ENCODE assay signal across 12 cellular contexts in the genomic region with DNA sequence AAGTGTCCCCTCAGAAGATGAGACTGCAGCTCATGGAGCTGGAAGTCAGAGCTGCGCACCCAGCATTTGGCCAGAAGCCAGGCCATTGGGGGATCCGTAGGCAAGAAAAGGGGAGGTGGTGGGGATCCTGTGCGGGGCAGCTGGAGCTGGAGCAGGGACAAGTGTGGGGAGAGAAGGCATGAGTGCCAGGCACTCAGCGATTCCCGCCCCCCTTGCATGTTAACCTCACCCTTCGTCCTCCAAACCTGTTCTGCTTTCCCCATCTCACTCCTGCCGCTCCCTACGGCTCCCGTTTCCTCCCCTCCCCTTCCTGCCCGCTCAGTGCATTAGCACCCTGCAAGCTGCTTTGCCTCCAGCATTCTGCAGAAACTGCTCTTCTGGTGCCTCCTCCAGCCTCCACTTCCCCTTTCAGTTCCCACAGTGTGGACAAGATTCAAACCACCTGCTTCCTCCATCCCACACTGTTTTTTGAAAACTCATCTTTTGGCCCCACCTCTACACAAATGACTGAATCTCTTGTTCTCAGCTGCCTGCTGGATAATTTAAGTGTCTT. TPM values are rescaled to one million over a fixed set of nuclear protein-coding genes. Genes with fewer than 3 reads are reported as not detected.
A peak's percentile ranks its signal among the peaks of the same experiment; 100 is the strongest.
DNase-seq lines count a peak whose midpoint lies in the region; ATAC-seq, FAIRE-seq and TF ChIP-seq lines count a peak whose summit lies in the region.
"Had no signal": no experiment of that assay in that cellular context is flagged by ENCODE, and none has a peak within 500 bp of the region (broad histone marks: within the 10 kb centered on the region; RNA-seq: fewer than 3 reads in every experiment).

No MANE protein-coding gene starts in this region.

- no peak for FAIRE-seq in HepG2 (lab: Jason Lieb, UNC)

- H4K20me1 ChIP-seq in HepG2 (ENCODE audit: insufficient read depth, low read length): no peaks in the 10 kb centered on the region

- no TSS peak for BruUV-seq in HepG2 (replicated peaks; lab: Mats Ljungman, UMichigan)

- no peak overlapping the region for H3K4me2 ChIP-seq in HepG2 (ENCODE audit: low read depth, low read length)

- TF ChIP-seq EP300 in HepG2 (IDR thresholded peaks at IDR 0.05; ENCODE audit: low read depth in 2 of 2, low read length in 2 of 2) (no peak), HepG2 (CRISPR knock-in tag; IDR thresholded peaks at IDR 0.05; ENCODE audit: borderline replicate concordance) (no peak)

- TF ChIP-seq RAD21 in HepG2 (CRISPR knock-in tag; IDR thresholded peaks at IDR 0.05): no peak

- no peak for DNase-seq in right lobe of liver
- DNase-seq in HepG2 (ENCODE audit: low spot score): no peak
- DNase-seq in UCSD-AML1 (lab: John Stamatoyannopoulos, UW; ENCODE audit: unreplicated experiment): peak; percentile 60
- DNase-seq in aorta: no peak
- DNase-seq in epidermal melanocyte (ENCODE audit: insufficient read length, low spot score): no peak
- no peak for DNase-seq in middle frontal gyrus (ENCODE audit: extremely low spot score, low spot score)
- no peak for DNase-seq in GOT3 (lab: John Stamatoyannopoulos, UW)
- DNase-seq: effector CD8-positive, alpha-beta T cell; NCI-H1930 had no signal

- POLR2A ChIA-PET in HepG2 (lab: Yijun Ruan, JAX): no interaction called here

- no peak for TF ChIP-seq CTCF in right lobe of liver (IDR thresholded peaks at IDR 0.05)
- TF ChIP-seq CTCF in HepG2 (CRISPR knock-in tag; IDR thresholded peaks at IDR 0.05): no peak

- H3K36me3 ChIP-seq in right lobe of liver (no peaks in the 10 kb centered on the region), HepG2 (replicated peaks in 1 of 2; ENCODE audit: control insufficient read depth in 1 of 2, insufficient read depth in 2 of 2, low read length in 2 of 2) (no peaks in the 10 kb centered on the region), aorta (ENCODE audit: control insufficient read depth in 1 of 2, insufficient read depth in 2 of 2, low read length in 1 of 2) (no peaks in the 10 kb centered on the region)
- H3K36me3 ChIP-seq: vagina had no signal

- in situ Hi-C loops in HepG2 (cut with HindIII; ENCODE audit: extremely low pct_ligation_motif_present, low pct_unique_long_range_greater_than_20kb): no loop called here

- no peaks in the 10 kb centered on the region for H3K27me3 ChIP-seq in right lobe of liver
- H3K27me3 ChIP-seq in HepG2 (ENCODE audit: control insufficient read depth in 1 of 2, insufficient read depth in 2 of 2, low read length in 2 of 2): peaks cover 10 to 35% of the 10 kb centered on the region in 2 experiments; a peak in 4 of 5 replicates
- H3K27me3 ChIP-seq in aorta (ENCODE audit: control insufficient read depth in 1 of 2, insufficient read depth in 2 of 2, low read length in 1 of 2): no peaks in the 10 kb centered on the region
- H3K27me3 ChIP-seq: vagina had no signal

- H3K4me3 ChIP-seq in right lobe of liver (no peak overlapping the region), HepG2 (replicated peaks in 1 of 3; ENCODE audit: insufficient read depth in 1 of 3, low read depth in 2 of 3, low read length in 3 of 3) (no peak overlapping the region), aorta (ENCODE audit: low read length in 2 of 2) (no peak overlapping the region)
- H3K4me3 ChIP-seq: vagina had no signal

- intact Hi-C loops in right lobe of liver (cut with DNase I): no loop called here
- intact Hi-C loops in HepG2 (cut with micrococcal nuclease; ENCODE audit: unreplicated experiment): no loop called here
- intact Hi-C loops in aorta (cut with DNase I): no loop called here

- H3K9me3 ChIP-seq in right lobe of liver: no peaks in the 10 kb centered on the region
- no peaks in the 10 kb centered on the region for H3K9me3 ChIP-seq in HepG2 (ENCODE audit: low read length)
- no peaks in the 10 kb centered on the region for H3K9me3 ChIP-seq in aorta (ENCODE audit: control insufficient read depth, low read length)
- H3K9me3 ChIP-seq: vagina had no signal

- ATAC-seq in right lobe of liver: peak in 3 of 4 donors; percentile 22 to 67 (median 37)
- no peak for ATAC-seq in HepG2
- ATAC-seq in HG03139 (IDR thresholded peaks at IDR 0.05; ENCODE audit: unreplicated experiment): peak; percentile 51
- peak; percentile 29 for ATAC-seq in aorta (ENCODE audit: low FRiP score)

- H3K9ac ChIP-seq in HepG2 (ENCODE audit: insufficient read depth, low read depth, low read length): no peak overlapping the region

- H2AFZ ChIP-seq in HepG2 (ENCODE audit: low read length): no peak overlapping the region

- no peaks in the 10 kb centered on the region for H3K4me1 ChIP-seq in right lobe of liver
- no peaks in the 10 kb centered on the region for H3K4me1 ChIP-seq in HepG2 (ENCODE audit: insufficient read depth, low read length)
- H3K4me1 ChIP-seq in aorta (ENCODE audit: control insufficient read depth in 1 of 2, insufficient read depth in 2 of 2, low read length in 2 of 2): no peaks in the 10 kb centered on the region

- CTCF ChIA-PET in HepG2 (lab: Yijun Ruan, JAX; ENCODE audit: low intra/inter-chr PET ratio, low total read pairs): interaction anchor here (0.5 kb wide), 1 partner anchor 10 kb away, joined by 3 read pairs; no protein-coding TSS in a partner anchor

- H3K27ac ChIP-seq in right lobe of liver (no peak overlapping the region), HepG2 (ENCODE audit: extremely low read length, insufficient read depth, low read length) (no peak overlapping the region), aorta (ENCODE audit: low read depth in 1 of 2, low read length in 2 of 2) (no peak overlapping the region)
- H3K27ac ChIP-seq: vagina had no signal

- TF ChIP-seq POLR2A in right lobe of liver (IDR thresholded peaks at IDR 0.05) (no peak), HepG2 (IDR thresholded peaks at IDR 0.05; ENCODE audit: insufficient read depth in 1 of 2, low read depth in 2 of 2, low read length in 2 of 2) (no peak)

- WGBS in right lobe of liver (ENCODE audit: insufficient coverage, low coverage, low lambda C conversion rate, missing lambda C conversion rate): 5% methylated on average over 5 of the region's 10 CpGs
- 33% methylated on average over 9 of the region's 10 CpGs for WGBS in HepG2 (ENCODE audit: low lambda C conversion rate)
- 7 to 19% methylated on average over 10 of the region's 10 CpGs for WGBS in aorta, 2 donors

- H3K79me2 ChIP-seq in HepG2 (ENCODE audit: insufficient read depth, low read length): no peaks in the 10 kb centered on the region

RNA-seq across cellular contexts. Expression of a gene that starts 5.6 kb away (rescaled TPM):
- total RNA-seq in right lobe of liver (under 1 TPM in 4 of 6 experiments, not detected in 2; 0.09 to 0.53 (median 0.28) TPM), HepG2 (2016; rRNA removed; fragmentation: Illumina TruSeq; extraction: Trizol) (0.04 TPM in 1 of 2 replicates, not detected in the other), aorta (not detected)
- not detected in 2 replicates for total RNA-seq in HepG2 (2016; cell fraction: cytosol; rRNA removed; fragmentation: Illumina TruSeq; extraction: Trizol; ENCODE audit: low read depth)
- total RNA-seq in HepG2 (2016; cell fraction: insoluble cytoplasmic fraction; rRNA removed; fragmentation: Illumina TruSeq; extraction: Trizol): 0.09 TPM in 1 of 2 replicates, not detected in the other
- total RNA-seq in HepG2 (2016; cell fraction: membrane; rRNA removed; fragmentation: Illumina TruSeq; extraction: Trizol): not detected in 2 replicates
- not detected in 2 replicates for total RNA-seq in HepG2 (2016; cell fraction: nucleus; rRNA removed; fragmentation: Illumina TruSeq; extraction: Trizol)
- polyA plus RNA-seq in HepG2 (2011; rRNA removed) (0.35 TPM in 1 of 2 replicates, not detected in the other), aorta (not detected)
- 0.01 and 0.03 TPM in 2 replicates for polyA plus RNA-seq in HepG2 (2011; cell fraction: cytosol; rRNA removed)
- polyA plus RNA-seq in HepG2 (2011; cell fraction: nucleus; rRNA removed): not detected in 2 replicates
- not detected in 2 replicates for polyA plus RNA-seq in HepG2 (2012)
- not detected in 2 replicates for polyA plus RNA-seq in HepG2 (2016; cell fraction: cytosol; fragmentation: Illumina TruSeq; extraction: Trizol; ENCODE audit: low read depth)
- not detected in 2 replicates for polyA plus RNA-seq in HepG2 (2016; cell fraction: insoluble cytoplasmic fraction; fragmentation: Illumina TruSeq; extraction: Trizol; ENCODE audit: low read depth)
- not detected in 2 replicates for polyA plus RNA-seq in HepG2 (2016; cell fraction: membrane; fragmentation: Illumina TruSeq; extraction: Trizol; ENCODE audit: low read depth)
- not detected in 2 replicates for polyA plus RNA-seq in HepG2 (2016; cell fraction: nucleus; fragmentation: Illumina TruSeq; extraction: Trizol; ENCODE audit: insufficient read depth, low read depth)
- not detected in 2 replicates for polyA minus RNA-seq in HepG2 (2011; rRNA and poly(A)+ RNA removed; ENCODE audit: low replicate concordance)
- polyA minus RNA-seq in HepG2 (2011; cell fraction: cytosol; rRNA and poly(A)+ RNA removed): not detected in 2 replicates
- polyA minus RNA-seq in HepG2 (2011; cell fraction: nucleus; rRNA and poly(A)+ RNA removed): not detected in 2 replicates
- total RNA-seq: vagina had no signal

RNA-seq across cellular contexts. Expression of a gene that starts 51.6 kb away (rescaled TPM):
- total RNA-seq in right lobe of liver: under 1 TPM in 3 of 6 experiments, not detected in 3; 0.12 to 0.25 (median 0.14) TPM
- 5.1 and 5.8 TPM in 2 replicates for total RNA-seq in HepG2 (2016; rRNA removed; fragmentation: Illumina TruSeq; extraction: Trizol)
- total RNA-seq in HepG2 (2016; cell fraction: cytosol; rRNA removed; fragmentation: Illumina TruSeq; extraction: Trizol; ENCODE audit: low read depth): 1.5 and 1.6 TPM in 2 replicates
- 5.3 and 5.8 TPM in 2 replicates for total RNA-seq in HepG2 (2016; cell fraction: insoluble cytoplasmic fraction; rRNA removed; fragmentation: Illumina TruSeq; extraction: Trizol)
- total RNA-seq in HepG2 (2016; cell fraction: membrane; rRNA removed; fragmentation: Illumina TruSeq; extraction: Trizol): 4.8 and 5.0 TPM in 2 replicates
- total RNA-seq in HepG2 (2016; cell fraction: nucleus; rRNA removed; fragmentation: Illumina TruSeq; extraction: Trizol): 3.0 and 4.2 TPM in 2 replicates
- polyA plus RNA-seq in HepG2 (2011; rRNA removed): 0.41 and 1.1 TPM in 2 replicates
- 0.38 and 0.64 TPM in 2 replicates for polyA plus RNA-seq in HepG2 (2011; cell fraction: cytosol; rRNA removed)
- 0.42 and 0.95 TPM in 2 replicates for polyA plus RNA-seq in HepG2 (2011; cell fraction: nucleus; rRNA removed)
- polyA plus RNA-seq in HepG2 (2012): 0.58 and 0.69 TPM in 2 replicates
- polyA plus RNA-seq in HepG2 (2016; cell fraction: cytosol; fragmentation: Illumina TruSeq; extraction: Trizol; ENCODE audit: low read depth): 1.8 TPM in 2 replicates
- polyA plus RNA-seq in HepG2 (2016; cell fraction: insoluble cytoplasmic fraction; fragmentation: Illumina TruSeq; extraction: Trizol; ENCODE audit: low read depth): 7.9 and 8.6 TPM in 2 replicates
- 2.3 and 3.2 TPM in 2 replicates for polyA plus RNA-seq in HepG2 (2016; cell fraction: membrane; fragmentation: Illumina TruSeq; extraction: Trizol; ENCODE audit: low read depth)
- 5.8 and 9.1 TPM in 2 replicates for polyA plus RNA-seq in HepG2 (2016; cell fraction: nucleus; fragmentation: Illumina TruSeq; extraction: Trizol; ENCODE audit: insufficient read depth, low read depth)
- polyA minus RNA-seq in HepG2 (2011; rRNA and poly(A)+ RNA removed; ENCODE audit: low replicate concordance): 1.9 TPM in 1 of 2 replicates, not detected in the other
- 0.70 and 0.99 TPM in 2 replicates for polyA minus RNA-seq in HepG2 (2011; cell fraction: cytosol; rRNA and poly(A)+ RNA removed)
- 0.13 TPM in 1 of 2 replicates, not detected in the other for polyA minus RNA-seq in HepG2 (2011; cell fraction: nucleus; rRNA and poly(A)+ RNA removed)
- 1 to 10 TPM in 1 of 2 donors, under 1 TPM in 1; 0.49 to 1.7 TPM for total RNA-seq in aorta
- polyA plus RNA-seq in aorta: not detected
- total RNA-seq: liver had no signal
